In genomic region chr9:129863059-129863690, GRCh38 we compare ENCODE assay signal across 8 cellular contexts. TPM values are rescaled to one million over a fixed set of nuclear protein-coding genes. Genes with fewer than 3 reads are reported as not detected.
DNase-seq lines count a peak whose midpoint lies in the region; ATAC-seq and TF ChIP-seq lines count a peak whose summit lies in the region.

No MANE protein-coding gene starts in this region.

- H3K9me3 Mint-ChIP-seq in effector memory CD8-positive, alpha-beta T cell, result no peaks in the 10 kb centered on the region

- peak overlapping the region; percentile 68 for H3K4me3 ChIP-seq in Loucy (ENCODE audit: low read length, poor library complexity, severe bottlenecking)
- no peak overlapping the region for H3K4me3 ChIP-seq in HAP-1

- H3K4me1 ChIP-seq in Loucy (ENCODE audit: insufficient read depth, low read length, poor library complexity, severe bottlenecking) (peaks cover 59% of the 10 kb centered on the region), HAP-1 (no peaks in the 10 kb centered on the region)

- no peaks in the 10 kb centered on the region for H3F3A ChIP-seq in Loucy (ENCODE audit: low read depth)

- peak overlapping the region; percentile 77 for H3K9ac ChIP-seq in Loucy (ENCODE audit: low read depth, low read length, poor library complexity, severe bottlenecking)

- intact Hi-C loops in sciatic nerve (cut with DNase I), result no loop called here

- H3K36me3 Mint-ChIP-seq in effector memory CD8-positive, alpha-beta T cell (ENCODE audit: insufficient read depth), result peaks cover 51% of the 10 kb centered on the region

- H4K20me1 ChIP-seq in Loucy (ENCODE audit: insufficient read depth, low read length, poor library complexity, severe bottlenecking), result no peaks in the 10 kb centered on the region

- peak; percentile 95 for ATAC-seq in effector memory CD8-positive, alpha-beta T cell (replicated peaks)
- no peak for ATAC-seq in sciatic nerve

- peak overlapping the region; percentile 69 to 78 for H3K4me3 Mint-ChIP-seq in effector memory CD8-positive, alpha-beta T cell

- H3K36me3 ChIP-seq in Loucy (ENCODE audit: insufficient read depth, low read length) (peaks cover 5% of the 10 kb centered on the region; the same call in 1 of the 2 replicates), HAP-1 (replicated peaks) (0 out of 2 replicates have a peak, but pooled peaks cover 7% of the 10 kb centered on the region)

- peak overlapping the region; percentile 75 for H3K4me2 ChIP-seq in Loucy (ENCODE audit: low read depth, low read length, poor library complexity, severe bottlenecking)

- H3K9me3 ChIP-seq in Loucy (ENCODE audit: insufficient read depth, low read depth, low read length) (no peaks in the 10 kb centered on the region), HAP-1 (no peaks in the 10 kb centered on the region)

- H3K27ac Mint-ChIP-seq in effector memory CD8-positive, alpha-beta T cell, result peak overlapping the region; percentile 84 to 89

- DNase-seq in activated CD4-positive, alpha-beta T cell treated with anti-CD3 and anti-CD28 coated beads for 1 hour, result peak; percentile 51
- peak; percentile 66 to 71 (median 69) for DNase-seq in effector memory CD8-positive, alpha-beta T cell
- peak; percentile 32 to 35 for DNase-seq in stimulated activated CD8-positive, alpha-beta memory T cell treated with anti-CD3 and anti-CD28 coated beads, Interleukin-4, amount 100 ng/mL, for 4 hours (ENCODE audit: low read depth in 2 of 2, low spot score in 1 of 2)
- no peak for DNase-seq in NCI-H345 (lab: John Stamatoyannopoulos, UW)
- DNase-seq in HAP-1 (ENCODE audit: low spot score in 2 of 2), result no peak
- DNase-seq in SK-N-DZ (ENCODE audit: low spot score), result no peak
- DNase-seq in sciatic nerve (ENCODE audit: low spot score), result no peak

- H3K27me3 ChIP-seq in Loucy (ENCODE audit: insufficient read depth, low read length, poor library complexity, severe bottlenecking) (no peaks in the 10 kb centered on the region), HAP-1 (ENCODE audit: low read depth) (no peaks in the 10 kb centered on the region)

- H3K27me3 Mint-ChIP-seq in effector memory CD8-positive, alpha-beta T cell, result no peaks in the 10 kb centered on the region

- in situ Hi-C loops in HAP-1 (cut with MboI; ENCODE audit: low sequenced_read_pairs), result no loop called here

- no peak overlapping the region for H2AFZ ChIP-seq in Loucy (ENCODE audit: low read length)

- H3K4me1 Mint-ChIP-seq in effector memory CD8-positive, alpha-beta T cell (ENCODE audit: low read depth in 2 of 2), result peaks cover 53 to 57% of the 10 kb centered on the region in 2 donors

- H3K79me2 ChIP-seq in Loucy (ENCODE audit: insufficient read depth, low read length), result no peaks in the 10 kb centered on the region

- H3K9me2 ChIP-seq in Loucy (replicated peaks; ENCODE audit: low read depth, low read length), result no peaks in the 10 kb centered on the region

- TF ChIP-seq CTCF in Loucy (conservative IDR thresholded peaks at IDR 0.05; ENCODE audit: low read length), result no peak

RNA-seq across cellular contexts. Expression of gene USP20, which starts 27.9 kb away (rescaled TPM):
- 12.4 and 23.8 TPM in 2 replicates for polyA plus RNA-seq in SK-N-DZ (2014; cell fraction: cytosol; rRNA removed)
- polyA plus RNA-seq in SK-N-DZ (2014; cell fraction: nucleus; rRNA removed), result 72.5 and 99.4 TPM in 2 replicates
- 28.7 TPM for total RNA-seq in sciatic nerve

RNA-seq across cellular contexts. Expression of gene C9orf78, which starts 28.1 kb away (rescaled TPM):
- 102 and 127 TPM in 2 replicates for polyA plus RNA-seq in SK-N-DZ (2014; cell fraction: cytosol; rRNA removed)
- 16.2 and 22.4 TPM in 2 replicates for polyA plus RNA-seq in SK-N-DZ (2014; cell fraction: nucleus; rRNA removed)
- 38.6 TPM for total RNA-seq in sciatic nerve

RNA-seq across cellular contexts. Expression of gene TOR1A, which starts 39.2 kb away (rescaled TPM):
- 39.8 and 49.7 TPM in 2 replicates for polyA plus RNA-seq in SK-N-DZ (2014; cell fraction: cytosol; rRNA removed)
- polyA plus RNA-seq in SK-N-DZ (2014; cell fraction: nucleus; rRNA removed), result 32.0 and 32.9 TPM in 2 replicates
- 24.6 TPM for total RNA-seq in sciatic nerve

Comparison
In these comparisons a context has a peak if more than half of its experiments do, and no peak if none do; other contexts are left out.
1. DNase-seq: peak in activated CD4-positive, alpha-beta T cell treated with anti-CD3 and anti-CD28 coated beads for 1 hour (single experiment), effector memory CD8-positive, alpha-beta T cell (3 of 3) and stimulated activated CD8-positive, alpha-beta memory T cell treated with anti-CD3 and anti-CD28 coated beads, Interleukin-4, amount 100 ng/mL, for 4 hours (2 of 2); none in NCI-H345 (single experiment), HAP-1 (0 of 2), SK-N-DZ (single experiment) and sciatic nerve (single experiment).